Comparison of ENCODE assay signal across 26 cellular contexts in the genomic region with DNA sequence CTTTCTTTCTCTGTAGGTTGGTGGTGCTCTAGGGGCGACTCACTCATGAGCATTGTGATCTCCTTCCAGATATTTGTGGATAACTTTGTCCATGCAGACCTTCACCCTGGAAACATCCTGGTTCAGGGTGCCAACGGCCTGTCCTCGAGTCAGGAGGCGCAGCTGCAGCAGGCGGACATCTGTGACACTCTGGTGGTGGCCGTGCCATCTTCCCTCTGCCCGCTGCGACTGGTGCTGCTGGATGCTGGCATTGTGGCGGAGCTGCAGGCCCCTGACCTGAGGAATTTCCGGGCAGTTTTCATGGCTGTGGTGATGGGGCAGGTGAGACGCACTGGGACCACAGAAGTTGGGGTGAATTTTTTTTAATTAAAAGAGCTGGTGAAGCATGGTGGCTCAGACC. TPM values are rescaled to one million over a fixed set of nuclear protein-coding genes. Genes with fewer than 3 reads are reported as not detected.
"Had no signal": no experiment of that assay in that cellular context is flagged by ENCODE, and none has a peak within 500 bp of the region (broad histone marks: within the 10 kb centered on the region; RNA-seq: fewer than 3 reads in every experiment).

No MANE protein-coding gene starts in this region.

- H3K4me3 ChIP-seq: dorsolateral prefrontal cortex had no signal

- ATAC-seq: activated CD4-positive, alpha-beta T cell treated with anti-CD3 and anti-CD28 coated beads for 36 hours; activated T-cell treated with anti-CD3 and anti-CD28 coated beads, Interleukin-2, amount 50 U/mL, for 72 hours; esophagus mucosa; T-cell; T-helper 17 cell had no signal

- H3K27ac ChIP-seq: brain microvascular endothelial cell had no signal

- H3K4me3 Mint-ChIP-seq: activated CD4-positive, alpha-beta T cell treated with anti-CD3 and anti-CD28 coated beads for 36 hours; activated CD4-positive, alpha-beta T cell treated with anti-CD3 and anti-CD28 coated beads, Interleukin-2, amount 10 ng/mL, durations not matched to agents 24 days and 14 days; activated naive CD4-positive, alpha-beta T cell treated with anti-CD3 and anti-CD28 coated beads, Interleukin-2, amount 10 ng/mL, durations not matched to agents 7 days and 5 days; activated naive CD8-positive, alpha-beta T cell; activated T-cell treated with anti-CD3 and anti-CD28 coated beads, Interleukin-2, amount 50 U/mL, for 24 hours; activated T-cell treated with anti-CD3 and anti-CD28 coated beads, Interleukin-2, amount 50 U/mL, for 72 hours; endodermal cell; T-cell; T-helper 17 cell; T-helper 2 cell treated with Interferon-gamma antibody and Interleukin-4, amounts not matched to agents 5 μg/mL and 100 μg/mL, for 36 hours had no signal

- H3K36me3 ChIP-seq: brain microvascular endothelial cell had no signal

- H3K27ac Mint-ChIP-seq: activated CD4-positive, alpha-beta T cell treated with anti-CD3 and anti-CD28 coated beads for 36 hours; activated CD4-positive, alpha-beta T cell treated with anti-CD3 and anti-CD28 coated beads, Interleukin-2, amount 10 ng/mL, durations not matched to agents 24 days and 14 days; activated naive CD4-positive, alpha-beta T cell treated with anti-CD3 and anti-CD28 coated beads, Interleukin-2, amount 10 ng/mL, durations not matched to agents 7 days and 5 days; activated naive CD8-positive, alpha-beta T cell; activated T-cell treated with anti-CD3 and anti-CD28 coated beads, Interleukin-2, amount 50 U/mL, for 24 hours; activated T-cell treated with anti-CD3 and anti-CD28 coated beads, Interleukin-2, amount 50 U/mL, for 72 hours; endodermal cell; T-cell; T-helper 17 cell; T-helper 2 cell treated with Interferon-gamma antibody and Interleukin-4, amounts not matched to agents 5 μg/mL and 100 μg/mL, for 36 hours had no signal

- H3K27me3 ChIP-seq: brain microvascular endothelial cell, dorsolateral prefrontal cortex had no signal

- H3K27me3 Mint-ChIP-seq: activated CD4-positive, alpha-beta T cell treated with anti-CD3 and anti-CD28 coated beads for 36 hours; activated CD4-positive, alpha-beta T cell treated with anti-CD3 and anti-CD28 coated beads, Interleukin-2, amount 10 ng/mL, durations not matched to agents 24 days and 14 days; activated naive CD4-positive, alpha-beta T cell treated with anti-CD3 and anti-CD28 coated beads, Interleukin-2, amount 10 ng/mL, durations not matched to agents 7 days and 5 days; activated naive CD8-positive, alpha-beta T cell; activated T-cell treated with anti-CD3 and anti-CD28 coated beads, Interleukin-2, amount 50 U/mL, for 24 hours; T-cell; T-helper 17 cell had no signal

- H3K9me3 Mint-ChIP-seq: activated CD4-positive, alpha-beta T cell treated with anti-CD3 and anti-CD28 coated beads, Interleukin-2, amount 10 ng/mL, durations not matched to agents 24 days and 14 days; activated naive CD4-positive, alpha-beta T cell treated with anti-CD3 and anti-CD28 coated beads, Interleukin-2, amount 10 ng/mL, durations not matched to agents 7 days and 5 days; activated T-cell treated with anti-CD3 and anti-CD28 coated beads, Interleukin-2, amount 50 U/mL, for 24 hours; activated T-cell treated with anti-CD3 and anti-CD28 coated beads, Interleukin-2, amount 50 U/mL, for 72 hours; endodermal cell; T-cell; T-helper 2 cell treated with Interferon-gamma antibody and Interleukin-4, amounts not matched to agents 5 μg/mL and 100 μg/mL, for 36 hours had no signal

- DNase-seq: activated CD4-positive, alpha-beta T cell treated with anti-CD3 and anti-CD28 coated beads for 36 hours; activated CD4-positive, CD25-positive, alpha-beta regulatory T cell; activated CD4-positive, CD25-positive, alpha-beta regulatory T cell treated with anti-CD3 and anti-CD28 coated beads, Interleukin-2, amount 50 U/mL, for 72 hours; activated CD8-positive, alpha-beta memory T cell treated with anti-CD3 and anti-CD28 coated beads, Interleukin-2, amount 50 U/mL, for 48 hours; activated gamma-delta T cell; activated naive CD4-positive, alpha-beta T cell; activated naive CD4-positive, alpha-beta T cell treated with anti-CD3 and anti-CD28 coated beads, Interleukin-2, amount 10 ng/mL, durations not matched to agents 7 days and 5 days; activated T-cell treated with anti-CD3 and anti-CD28 coated beads for 4 hours; activated T-cell treated with anti-CD3 and anti-CD28 coated beads, Interleukin-2, amount 50 U/mL, for 24 hours; activated T-cell treated with anti-CD3 and anti-CD28 coated beads, Interleukin-2, amount 50 U/mL, for 72 hours; amniotic stem cell; anterior cingulate cortex; brain microvascular endothelial cell; caudate nucleus; dorsolateral prefrontal cortex; effector memory CD4-positive, alpha-beta T cell; endodermal cell; foreskin fibroblast; SW 1271; T-helper 17 cell; T1000 had no signal

- H3K4me1 Mint-ChIP-seq: activated CD4-positive, alpha-beta T cell treated with anti-CD3 and anti-CD28 coated beads for 36 hours; activated CD4-positive, alpha-beta T cell treated with anti-CD3 and anti-CD28 coated beads, Interleukin-2, amount 10 ng/mL, durations not matched to agents 24 days and 14 days; T-cell had no signal

RNA-seq across cellular contexts. Expression of gene DENND2A, which starts 46.3 kb away (rescaled TPM):
- total RNA-seq: activated CD4-positive, alpha-beta T cell treated with anti-CD3 and anti-CD28 coated beads for 36 hours; activated CD4-positive, alpha-beta T cell treated with anti-CD3 and anti-CD28 coated beads, Interleukin-2, amount 10 ng/mL, durations not matched to agents 24 days and 14 days; activated T-cell treated with anti-CD3 and anti-CD28 coated beads, Interleukin-2, amount 50 U/mL, for 72 hours; T-helper 17 cell had no signal
